ENCODE assay signal across 1 cellular context in the genomic region with DNA sequence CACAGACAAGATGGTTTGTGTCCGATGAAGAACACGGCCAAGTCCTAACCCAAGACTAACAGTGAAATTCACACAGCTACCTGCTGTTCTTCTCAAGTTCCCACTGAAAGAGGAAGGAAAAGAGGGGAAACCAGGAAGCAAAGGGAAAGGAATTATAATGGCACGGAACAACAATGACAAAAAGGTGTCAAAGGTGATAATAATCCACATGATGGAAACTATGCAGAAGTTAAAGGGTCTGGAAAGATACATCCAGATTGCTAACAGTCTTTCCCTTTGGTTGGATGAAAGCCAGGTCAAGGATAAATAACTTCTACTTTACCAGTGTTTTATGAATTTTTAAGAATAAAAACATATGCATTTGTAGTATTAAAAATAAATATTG.
TF ChIP-seq lines count a peak whose summit lies in the region.

No MANE protein-coding gene starts in this region.

TF ChIP-seq in HCT116, 20 proteins besides CTCF, POLR2A, EP300 and RAD21 (continued from another document):
- TF ChIP-seq, protein P1, sequence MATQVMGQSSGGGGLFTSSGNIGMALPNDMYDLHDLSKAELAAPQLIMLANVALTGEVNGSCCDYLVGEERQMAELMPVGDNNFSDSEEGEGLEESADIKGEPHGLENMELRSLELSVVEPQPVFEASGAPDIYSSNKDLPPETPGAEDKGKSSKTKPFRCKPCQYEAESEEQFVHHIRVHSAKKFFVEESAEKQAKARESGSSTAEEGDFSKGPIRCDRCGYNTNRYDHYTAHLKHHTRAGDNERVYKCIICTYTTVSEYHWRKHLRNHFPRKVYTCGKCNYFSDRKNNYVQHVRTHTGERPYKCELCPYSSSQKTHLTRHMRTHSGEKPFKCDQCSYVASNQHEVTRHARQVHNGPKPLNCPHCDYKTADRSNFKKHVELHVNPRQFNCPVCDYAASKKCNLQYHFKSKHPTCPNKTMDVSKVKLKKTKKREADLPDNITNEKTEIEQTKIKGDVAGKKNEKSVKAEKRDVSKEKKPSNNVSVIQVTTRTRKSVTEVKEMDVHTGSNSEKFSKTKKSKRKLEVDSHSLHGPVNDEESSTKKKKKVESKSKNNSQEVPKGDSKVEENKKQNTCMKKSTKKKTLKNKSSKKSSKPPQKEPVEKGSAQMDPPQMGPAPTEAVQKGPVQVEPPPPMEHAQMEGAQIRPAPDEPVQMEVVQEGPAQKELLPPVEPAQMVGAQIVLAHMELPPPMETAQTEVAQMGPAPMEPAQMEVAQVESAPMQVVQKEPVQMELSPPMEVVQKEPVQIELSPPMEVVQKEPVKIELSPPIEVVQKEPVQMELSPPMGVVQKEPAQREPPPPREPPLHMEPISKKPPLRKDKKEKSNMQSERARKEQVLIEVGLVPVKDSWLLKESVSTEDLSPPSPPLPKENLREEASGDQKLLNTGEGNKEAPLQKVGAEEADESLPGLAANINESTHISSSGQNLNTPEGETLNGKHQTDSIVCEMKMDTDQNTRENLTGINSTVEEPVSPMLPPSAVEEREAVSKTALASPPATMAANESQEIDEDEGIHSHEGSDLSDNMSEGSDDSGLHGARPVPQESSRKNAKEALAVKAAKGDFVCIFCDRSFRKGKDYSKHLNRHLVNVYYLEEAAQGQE (IDR thresholded peaks at IDR 0.05; ENCODE audit: low read depth): no peak
- TF ChIP-seq EZH2 (IDR thresholded peaks at IDR 0.05) (no peak), FOSL1 (IDR thresholded peaks at IDR 0.05; ENCODE audit: low read depth) (no peak), EGR1 (IDR thresholded peaks at IDR 0.05; ENCODE audit: low read depth) (no peak), SIN3A (IDR thresholded peaks at IDR 0.05; ENCODE audit: low read depth) (no peak), SP1 (IDR thresholded peaks at IDR 0.05; ENCODE audit: low read depth) (no peak), CBX3 (IDR thresholded peaks at IDR 0.05; ENCODE audit: low read depth) (no peak), POLR2AphosphoS5 (IDR thresholded peaks at IDR 0.05; ENCODE audit: low read depth, low read length) (no peak)
- TF ChIP-seq, protein P2, sequence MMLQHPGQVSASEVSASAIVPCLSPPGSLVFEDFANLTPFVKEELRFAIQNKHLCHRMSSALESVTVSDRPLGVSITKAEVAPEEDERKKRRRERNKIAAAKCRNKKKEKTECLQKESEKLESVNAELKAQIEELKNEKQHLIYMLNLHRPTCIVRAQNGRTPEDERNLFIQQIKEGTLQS (IDR thresholded peaks at IDR 0.05): no peak
